Comparison of ENCODE assay signal across 7 cellular contexts in genomic region chrY:23852329-23852728, GRCh38.
DNase-seq lines count a peak whose midpoint lies in the region; ATAC-seq, FAIRE-seq and TF ChIP-seq lines count a peak whose summit lies in the region.
"Not testable (repeated sequence)": the region's sequence is repeated elsewhere in the genome, so short reads cannot be mapped to it uniquely, and the experiment has no call there.

No MANE protein-coding gene starts in this region.

- WGBS in small intestine, 3 donors, result no CpG with 5 or more reads among the region's 3 CpGs

- not testable (repeated sequence) for DNase-seq in RCC 7860 (ENCODE audit: low spot score); RWPE2 (ENCODE audit: low spot score); endothelial cell of umbilical vein (ENCODE audit: low read depth, low spot score); left ventricle myocardium superior; gastrocnemius medialis; small intestine

- POLR2A ChIA-PET in endothelial cell of umbilical vein (lab: Charles Lee), result not testable (repeated sequence)

- H3K27me3 ChIP-seq in RWPE2 (ENCODE audit: insufficient read depth, poor library complexity, severe bottlenecking); endothelial cell of umbilical vein (ENCODE audit: control insufficient read depth in 2 of 2, insufficient read depth in 2 of 2, low read length in 2 of 2); gastrocnemius medialis; small intestine (ENCODE audit: control insufficient read depth in 2 of 2, insufficient read depth in 2 of 2, low read length in 2 of 2): not testable (repeated sequence)

- not testable (repeated sequence) for H3K4me2 ChIP-seq in endothelial cell of umbilical vein (ENCODE audit: insufficient read depth, low read length)

- not testable (repeated sequence) for H3K79me2 ChIP-seq in endothelial cell of umbilical vein (ENCODE audit: control insufficient read depth, insufficient read depth, low read length)

- H3K27ac ChIP-seq in RWPE2 (ENCODE audit: poor library complexity, severe bottlenecking); endothelial cell of umbilical vein (ENCODE audit: insufficient read depth, low read depth, low read length); gastrocnemius medialis; small intestine (ENCODE audit: low read depth in 1 of 2, low read length in 1 of 2): not testable (repeated sequence)

- H3K9ac ChIP-seq in endothelial cell of umbilical vein (replicated peaks; ENCODE audit: extremely low read depth, insufficient read depth, low read length), result not testable (repeated sequence)

- H3K9me1 ChIP-seq in endothelial cell of umbilical vein (replicated peaks; ENCODE audit: control insufficient read depth, extremely low read depth, insufficient read depth, low read length), result not testable (repeated sequence)

- TF ChIP-seq POLR2A in endothelial cell of umbilical vein (IDR thresholded peaks at IDR 0.05; ENCODE audit: low read depth, low read length); gastrocnemius medialis (IDR thresholded peaks at IDR 0.05): not testable (repeated sequence)

- H4K20me1 ChIP-seq in endothelial cell of umbilical vein (replicated peaks; ENCODE audit: control insufficient read depth, extremely low read depth, insufficient read depth, low read length), result not testable (repeated sequence)

- H3K4me1 ChIP-seq in RWPE2 (ENCODE audit: insufficient read depth, poor library complexity, severe bottlenecking); endothelial cell of umbilical vein (ENCODE audit: control insufficient read depth, extremely low read depth, insufficient read depth, low read length); gastrocnemius medialis; small intestine (ENCODE audit: control insufficient read depth in 2 of 2, insufficient read depth in 1 of 2, low read depth in 1 of 2, low read length in 1 of 2): not testable (repeated sequence)

- FAIRE-seq in RCC 7860 (lab: Jason Lieb, UNC) (peak; percentile 91), endothelial cell of umbilical vein (lab: Jason Lieb, UNC) (peak; percentile 26), small intestine (lab: Jason Lieb, UNC) (peak; percentile 47)

- dilution Hi-C loops in endothelial cell of umbilical vein (cut with MboI; ENCODE audit: extremely low pct_ligation_motif_present, low sequenced_read_pairs), result not testable (repeated sequence)

- ATAC-seq in GM18868 (IDR thresholded peaks at IDR 0.05; ENCODE audit: unreplicated experiment) (peak; percentile 59), RWPE2 (ENCODE audit: low read depth) (peak; percentile 81), left ventricle myocardium superior (peak; percentile 57), gastrocnemius medialis (peak; percentile 60 to 72)

- not testable (repeated sequence) for BruUV-seq in endothelial cell of umbilical vein (replicated peaks; lab: Mats Ljungman, UMichigan)

- H3K4me3 ChIP-seq in RWPE2 (ENCODE audit: severe bottlenecking); endothelial cell of umbilical vein (replicated peaks in 1 of 3; ENCODE audit: insufficient read depth in 1 of 3, low read depth in 1 of 3, low read length in 3 of 3); gastrocnemius medialis; small intestine (ENCODE audit: low read depth in 1 of 2, low read length in 2 of 2): not testable (repeated sequence)

- TF ChIP-seq CTCF in RWPE2 (IDR thresholded peaks at IDR 0.05; ENCODE audit: poor library complexity, severe bottlenecking); endothelial cell of umbilical vein (IDR thresholded peaks at IDR 0.05; ENCODE audit: extremely low read depth in 1 of 2, insufficient read depth in 1 of 2, low read depth in 1 of 2, low read length in 2 of 2); gastrocnemius medialis (IDR thresholded peaks at IDR 0.05 in 4 of 5, conservative IDR thresholded peaks at IDR 0.05 in 1 of 5): not testable (repeated sequence)

- in situ Hi-C loops in gastrocnemius medialis (cut with MboI; ENCODE audit: low sequenced_read_pairs in 4 of 4), result not testable (repeated sequence)

- CTCF ChIA-PET in endothelial cell of umbilical vein (lab: Charles Lee), result not testable (repeated sequence)

- H3K36me3 ChIP-seq in RWPE2 (ENCODE audit: low read depth); endothelial cell of umbilical vein (ENCODE audit: control insufficient read depth in 2 of 2, extremely low read depth in 1 of 2, insufficient read depth in 2 of 2, low read length in 2 of 2); gastrocnemius medialis; small intestine (ENCODE audit: control insufficient read depth in 2 of 2, insufficient read depth in 2 of 2, low read length in 2 of 2): not testable (repeated sequence)

- H2AFZ ChIP-seq in endothelial cell of umbilical vein (ENCODE audit: low read depth, low read length), result not testable (repeated sequence)

- intact Hi-C loops in endothelial cell of umbilical vein (cut with micrococcal nuclease); left ventricle myocardium superior (cut with micrococcal nuclease); gastrocnemius medialis (cut with DNase I; ENCODE audit: low total_unique reads): not testable (repeated sequence)

- not testable (repeated sequence) for H3K9me3 ChIP-seq in RWPE2 (ENCODE audit: severe bottlenecking); endothelial cell of umbilical vein (replicated peaks; ENCODE audit: control insufficient read depth, insufficient read depth, low read length); gastrocnemius medialis; small intestine (ENCODE audit: control insufficient read depth, low read depth)
